32 cellular contexts compared by ENCODE assay signal in genomic region chr4:149830823-149831222, GRCh38. TPM values are rescaled to one million over a fixed set of nuclear protein-coding genes. Genes with fewer than 3 reads are reported as not detected.
"Had no signal": no experiment of that assay in that cellular context is flagged by ENCODE, and none has a peak within 500 bp of the region (broad histone marks: within the 10 kb centered on the region; RNA-seq: fewer than 3 reads in every experiment).

No MANE protein-coding gene starts in this region.

- H3K4me3 ChIP-seq: ascending aorta, body of pancreas, MG63, Peyer's patch, SJSA1 had no signal

- H3K27ac ChIP-seq: ascending aorta, body of pancreas, Peyer's patch, SJSA1 had no signal

- FAIRE-seq: colon, TTC549 had no signal

- H3K36me3 ChIP-seq: ascending aorta, MG63, Peyer's patch, SJSA1 had no signal

- H3K27me3 ChIP-seq: ascending aorta, body of pancreas, MG63, Peyer's patch, SJSA1 had no signal

- DNase-seq: activated CD4-positive, alpha-beta T cell treated with anti-CD3 and anti-CD28 coated beads, Interleukin-2, amount 10 ng/mL, durations not matched to agents 24 days and 14 days; activated CD4-positive, alpha-beta T cell treated with anti-CD3 and anti-CD28 coated beads, Interleukin-2, amount 50 U/mL, for 48 hours; activated CD8-positive, alpha-beta T cell treated with anti-CD3 and anti-CD28 coated beads, Interleukin-2, amount 10 ng/mL, durations not matched to agents 7 days and 5 days; activated gamma-delta T cell; activated naive CD4-positive, alpha-beta T cell treated with Interleukin-2 at 50 U/mL for 16 hours; activated naive CD8-positive, alpha-beta T cell treated with anti-CD3 and anti-CD28 coated beads, Interleukin-2, amount 10 ng/mL, durations not matched to agents 7 days and 5 days; activated T-cell treated with anti-CD3 and anti-CD28 coated beads, Interleukin-2, amount 50 U/mL, for 24 hours; amygdala; body of pancreas; central memory CD4-positive, alpha-beta T cell; MG63; NCI-H1048; NCI-H1105 treated with DMSO at 0.1 percent for 48 hours; NCI-H1436; NCI-H1694; NCI-H1930; NCI-H2081 treated with DMSO at 0.1 percent for 48 hours; NCI-H2171; NCI-H2227 treated with DMSO at 0.1 percent for 48 hours; NCI-H446; NCI-H69; Peyer's patch; RPMI8226; SHP77 treated with DMSO at 0.1 percent for 48 hours; SK-N-SH had no signal

RNA-seq across cellular contexts. Expression of gene IQCM, which starts 15.2 kb away (rescaled TPM):
- total RNA-seq: activated CD4-positive, alpha-beta T cell treated with anti-CD3 and anti-CD28 coated beads, Interleukin-2, amount 10 ng/mL, durations not matched to agents 24 days and 14 days; activated CD8-positive, alpha-beta T cell treated with anti-CD3 and anti-CD28 coated beads, Interleukin-2, amount 10 ng/mL, durations not matched to agents 7 days and 5 days; activated naive CD8-positive, alpha-beta T cell treated with anti-CD3 and anti-CD28 coated beads, Interleukin-2, amount 10 ng/mL, durations not matched to agents 7 days and 5 days; activated T-helper 2 cell treated with anti-CD3 and anti-CD28 coated beads, Interferon-gamma antibody, Interleukin-2, Interleukin-4, amounts not matched to agents 10 μg/mL and 5 μg/mL and 100 μg/mL, durations not matched to agents 14 hours and 24 hours and 36 hours; ascending aorta; body of pancreas; cerebellum; Peyer's patch; SJSA1 had no signal
- polyA plus RNA-seq: adipose tissue, SK-N-SH had no signal
